Comparison of ENCODE assay signal across 18 cellular contexts in genomic region chr10:22479419-22479818, GRCh38.
DNase-seq lines count a peak whose midpoint lies in the region; ATAC-seq and TF ChIP-seq lines count a peak whose summit lies in the region.
"Had no signal": no experiment of that assay in that cellular context is flagged by ENCODE, and none has a peak within 500 bp of the region (broad histone marks: within the 10 kb centered on the region; RNA-seq: fewer than 3 reads in every experiment).

No MANE protein-coding gene starts in this region.

- H3K4me2 ChIP-seq in DND-41 (ENCODE audit: insufficient read depth, low read length): no peak overlapping the region

- no peak overlapping the region for H3K4me3 ChIP-seq in DND-41 (ENCODE audit: low read depth in 1 of 2, low read length in 2 of 2)
- H3K4me3 ChIP-seq: lung, pancreas had no signal

- no peak overlapping the region for H3K9ac ChIP-seq in DND-41 (ENCODE audit: low read depth, low read length)

- peak; percentile 93 for ATAC-seq in DND-41 (ENCODE audit: insufficient read depth, low read depth)
- ATAC-seq in GM18867 (IDR thresholded peaks at IDR 0.05; ENCODE audit: unreplicated experiment): no peak
- no peak for ATAC-seq in HG03025 (IDR thresholded peaks at IDR 0.05; ENCODE audit: low FRiP score, unreplicated experiment)
- ATAC-seq: stimulated activated memory B cell treated with anti-CD40 and anti-IgM and Interleukin-4, amounts not matched to agents 10 μg/mL and 1 μg/mL and 100 μg/mL, for 72 hours; T-cell had no signal

- peaks cover 16% of the 10 kb centered on the region for H3K4me1 ChIP-seq in DND-41 (ENCODE audit: insufficient read depth, low read length)

- H3K27me3 ChIP-seq in DND-41 (ENCODE audit: insufficient read depth, low read length, poor library complexity): no peaks in the 10 kb centered on the region

- H3K36me3 ChIP-seq in DND-41 (ENCODE audit: insufficient read depth, low read length): no peaks in the 10 kb centered on the region
- H3K36me3 ChIP-seq: pancreas had no signal

- TF ChIP-seq CTCF in DND-41 (IDR thresholded peaks at IDR 0.05; ENCODE audit: borderline replicate concordance, extremely low read depth, low read length, poor library complexity, severe bottlenecking): no peak

- H3K79me2 ChIP-seq in DND-41 (ENCODE audit: insufficient read depth, low read length): no peaks in the 10 kb centered on the region

- no peaks in the 10 kb centered on the region for H4K20me1 ChIP-seq in DND-41 (ENCODE audit: insufficient read depth, low read length)

- H3K9me3 ChIP-seq in DND-41 (ENCODE audit: insufficient read depth, low read length, severe bottlenecking): no peaks in the 10 kb centered on the region
- H3K9me3 ChIP-seq: pancreas had no signal

- DNase-seq in DND-41: peak; percentile 68
- peak; percentile 19 for DNase-seq in LoVo (ENCODE audit: low spot score)
- DNase-seq in midbrain (lab: John Stamatoyannopoulos, UW): peak; percentile 55
- no peak for DNase-seq in stimulated activated CD4-positive, alpha-beta T cell treated with anti-CD3 and anti-CD28 coated beads, Interleukin-2, amount 100 ng/mL, for 24 hours
- DNase-seq in GOT3 (lab: John Stamatoyannopoulos, UW): no peak
- DNase-seq: activated T-cell treated with anti-CD3 and anti-CD28 coated beads, Interleukin-2, amount 50 U/mL, for 48 hours; amniotic stem cell; effector memory CD4-positive, alpha-beta T cell; NCI-H2081 treated with DMSO at 0.1 percent for 48 hours; pancreas; stimulated activated CD4-positive, alpha-beta T cell treated with anti-CD3 and anti-CD28 coated beads, Interleukin-2, amount 100 ng/mL, for 48 hours; T-cell had no signal

- 0 out of 2 replicates have a peak overlapping the region, but pooled peaks have one; percentile 1 for H2AFZ ChIP-seq in DND-41 (ENCODE audit: low read depth, low read length)

- H3K27ac ChIP-seq in DND-41 (ENCODE audit: low read length): no peak overlapping the region
- peak overlapping the region; percentile 73 for H3K27ac ChIP-seq in cingulate gyrus (ENCODE audit: low read depth, low read length)
- H3K27ac ChIP-seq: C4-2B, pancreas had no signal

Comparison
In these comparisons a context has a peak if more than half of its experiments do, and no peak if none do; other contexts are left out.
1. DNase-seq: peak in DND-41 (single experiment), LoVo (single experiment) and midbrain (single experiment); none in stimulated activated CD4-positive, alpha-beta T cell treated with anti-CD3 and anti-CD28 coated beads, Interleukin-2, amount 100 ng/mL, for 24 hours (0 of 2) and GOT3 (single experiment).